In genomic region chr7:1159933-1160664, GRCh38 we compare ENCODE assay signal across 1 cellular context.
TF ChIP-seq lines count a peak whose summit lies in the region.

Gene ZFAND2A, minus strand, starts transcription at chr7:1160196. Its CDS starts 1,984 bp downstream, at chr7:1158212.

TF ChIP-seq in GM23338, 12 proteins besides CTCF, POLR2A, EP300 and RAD21 (continued from another document):
- TF ChIP-seq, protein P1, sequence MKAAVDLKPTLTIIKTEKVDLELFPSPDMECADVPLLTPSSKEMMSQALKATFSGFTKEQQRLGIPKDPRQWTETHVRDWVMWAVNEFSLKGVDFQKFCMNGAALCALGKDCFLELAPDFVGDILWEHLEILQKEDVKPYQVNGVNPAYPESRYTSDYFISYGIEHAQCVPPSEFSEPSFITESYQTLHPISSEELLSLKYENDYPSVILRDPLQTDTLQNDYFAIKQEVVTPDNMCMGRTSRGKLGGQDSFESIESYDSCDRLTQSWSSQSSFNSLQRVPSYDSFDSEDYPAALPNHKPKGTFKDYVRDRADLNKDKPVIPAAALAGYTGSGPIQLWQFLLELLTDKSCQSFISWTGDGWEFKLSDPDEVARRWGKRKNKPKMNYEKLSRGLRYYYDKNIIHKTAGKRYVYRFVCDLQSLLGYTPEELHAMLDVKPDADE (IDR thresholded peaks at IDR 0.05) = peak; percentile 40; the same call in 1 of the 2 replicates
- TF ChIP-seq EZH2 (IDR thresholded peaks at IDR 0.05; ENCODE audit: low read depth, unreplicated experiment) (no peak), CREB1 (CRISPR knock-in tag; IDR thresholded peaks at IDR 0.05; ENCODE audit: low read depth) (peak; percentile 99), ZNF331 (CRISPR knock-in tag; IDR thresholded peaks at IDR 0.05; ENCODE audit: low read depth) (no peak), STAT1 (IDR thresholded peaks at IDR 0.05; ENCODE audit: unreplicated experiment) (no peak), ZNF114 (CRISPR knock-in tag; IDR thresholded peaks at IDR 0.05) (no peak), ZNF462 (CRISPR knock-in tag; IDR thresholded peaks at IDR 0.05) (no peak), POLR2AphosphoS5 (IDR thresholded peaks at IDR 0.05; ENCODE audit: low read depth) (peak; percentile 77)
- TF ChIP-seq, protein P2, sequence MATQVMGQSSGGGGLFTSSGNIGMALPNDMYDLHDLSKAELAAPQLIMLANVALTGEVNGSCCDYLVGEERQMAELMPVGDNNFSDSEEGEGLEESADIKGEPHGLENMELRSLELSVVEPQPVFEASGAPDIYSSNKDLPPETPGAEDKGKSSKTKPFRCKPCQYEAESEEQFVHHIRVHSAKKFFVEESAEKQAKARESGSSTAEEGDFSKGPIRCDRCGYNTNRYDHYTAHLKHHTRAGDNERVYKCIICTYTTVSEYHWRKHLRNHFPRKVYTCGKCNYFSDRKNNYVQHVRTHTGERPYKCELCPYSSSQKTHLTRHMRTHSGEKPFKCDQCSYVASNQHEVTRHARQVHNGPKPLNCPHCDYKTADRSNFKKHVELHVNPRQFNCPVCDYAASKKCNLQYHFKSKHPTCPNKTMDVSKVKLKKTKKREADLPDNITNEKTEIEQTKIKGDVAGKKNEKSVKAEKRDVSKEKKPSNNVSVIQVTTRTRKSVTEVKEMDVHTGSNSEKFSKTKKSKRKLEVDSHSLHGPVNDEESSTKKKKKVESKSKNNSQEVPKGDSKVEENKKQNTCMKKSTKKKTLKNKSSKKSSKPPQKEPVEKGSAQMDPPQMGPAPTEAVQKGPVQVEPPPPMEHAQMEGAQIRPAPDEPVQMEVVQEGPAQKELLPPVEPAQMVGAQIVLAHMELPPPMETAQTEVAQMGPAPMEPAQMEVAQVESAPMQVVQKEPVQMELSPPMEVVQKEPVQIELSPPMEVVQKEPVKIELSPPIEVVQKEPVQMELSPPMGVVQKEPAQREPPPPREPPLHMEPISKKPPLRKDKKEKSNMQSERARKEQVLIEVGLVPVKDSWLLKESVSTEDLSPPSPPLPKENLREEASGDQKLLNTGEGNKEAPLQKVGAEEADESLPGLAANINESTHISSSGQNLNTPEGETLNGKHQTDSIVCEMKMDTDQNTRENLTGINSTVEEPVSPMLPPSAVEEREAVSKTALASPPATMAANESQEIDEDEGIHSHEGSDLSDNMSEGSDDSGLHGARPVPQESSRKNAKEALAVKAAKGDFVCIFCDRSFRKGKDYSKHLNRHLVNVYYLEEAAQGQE (IDR thresholded peaks at IDR 0.05; ENCODE audit: unreplicated experiment) = no peak
